Comparison of ENCODE assay signal across 23 cellular contexts in the genomic region with DNA sequence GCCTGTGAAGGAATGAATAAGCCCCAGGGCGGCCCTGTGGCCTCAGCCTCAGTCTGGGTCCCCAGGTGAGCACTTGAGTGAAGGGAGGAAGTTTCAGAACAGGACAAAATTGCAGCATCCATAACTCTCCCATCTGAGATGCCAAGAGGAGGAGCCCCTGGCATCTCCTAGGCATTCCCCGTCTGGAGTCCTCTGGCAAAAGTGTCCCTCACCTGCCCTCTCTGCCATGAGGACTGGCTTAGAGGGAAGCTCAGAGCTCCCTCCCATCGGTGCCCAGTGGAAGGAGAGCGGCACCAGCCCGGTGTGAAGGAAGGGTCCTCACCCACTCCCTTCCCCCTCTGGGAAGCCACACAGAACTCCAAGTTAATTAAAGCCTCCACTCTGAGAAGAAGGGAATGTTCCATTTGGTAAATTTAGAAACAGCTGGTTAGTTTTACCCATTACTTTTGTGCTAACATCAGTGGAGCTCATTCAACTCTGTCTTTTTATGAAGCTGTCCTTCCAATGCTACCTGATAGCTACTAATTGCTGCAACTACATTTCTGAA.
"Had no signal": no experiment of that assay in that cellular context is flagged by ENCODE, and none has a peak within 500 bp of the region (broad histone marks: within the 10 kb centered on the region; RNA-seq: fewer than 3 reads in every experiment).

No MANE protein-coding gene starts in this region.

- H3K36me3 Mint-ChIP-seq: activated CD4-positive, alpha-beta memory T cell treated with anti-CD3 and anti-CD28 coated beads for 36 hours; activated naive CD8-positive, alpha-beta T cell had no signal

- H3K4me1 Mint-ChIP-seq: activated CD4-positive, alpha-beta T cell treated with anti-CD3 and anti-CD28 coated beads, Interleukin-2, amount 10 ng/mL, durations not matched to agents 7 days and 5 days; activated T-helper 17 cell treated with anti-CD3 and anti-CD28 coated beads, Interleukin-2, amount 50 U/mL, for 72 hours had no signal

- H3K36me3 ChIP-seq: brain microvascular endothelial cell, cardiac muscle cell had no signal

- H3K27ac Mint-ChIP-seq: activated CD4-positive, alpha-beta memory T cell treated with anti-CD3 and anti-CD28 coated beads for 36 hours; activated CD4-positive, alpha-beta T cell treated with anti-CD3 and anti-CD28 coated beads, Interleukin-2, amount 10 ng/mL, durations not matched to agents 7 days and 5 days; activated naive CD4-positive, alpha-beta T cell treated with anti-CD3 and anti-CD28 coated beads for 36 hours; activated naive CD8-positive, alpha-beta T cell; activated T-helper 17 cell treated with anti-CD3 and anti-CD28 coated beads, Interleukin-2, amount 50 U/mL, for 72 hours had no signal

- ATAC-seq: activated T-helper 17 cell treated with anti-CD3 and anti-CD28 coated beads, Interleukin-2, amount 50 U/mL, for 72 hours had no signal

- H3K27ac ChIP-seq: brain microvascular endothelial cell, cardiac muscle cell, SK-N-MC, VCaP had no signal

- H3K4me3 ChIP-seq: cardiac muscle cell, SK-N-MC had no signal

- H3K27me3 Mint-ChIP-seq: activated CD4-positive, alpha-beta memory T cell treated with anti-CD3 and anti-CD28 coated beads for 36 hours; activated naive CD8-positive, alpha-beta T cell had no signal

- H3K27me3 ChIP-seq: brain microvascular endothelial cell, cardiac muscle cell had no signal

- H3K9me3 Mint-ChIP-seq: activated CD4-positive, alpha-beta memory T cell treated with anti-CD3 and anti-CD28 coated beads for 36 hours; activated CD4-positive, alpha-beta T cell treated with anti-CD3 and anti-CD28 coated beads, Interleukin-2, amount 10 ng/mL, durations not matched to agents 7 days and 5 days; activated naive CD4-positive, alpha-beta T cell treated with anti-CD3 and anti-CD28 coated beads for 36 hours; activated T-helper 17 cell treated with anti-CD3 and anti-CD28 coated beads, Interleukin-2, amount 50 U/mL, for 72 hours had no signal

- H3K4me3 Mint-ChIP-seq: activated CD4-positive, alpha-beta memory T cell treated with anti-CD3 and anti-CD28 coated beads for 36 hours; activated CD4-positive, alpha-beta T cell treated with anti-CD3 and anti-CD28 coated beads, Interleukin-2, amount 10 ng/mL, durations not matched to agents 7 days and 5 days; activated naive CD4-positive, alpha-beta T cell treated with anti-CD3 and anti-CD28 coated beads for 36 hours; activated naive CD8-positive, alpha-beta T cell; activated T-helper 17 cell treated with anti-CD3 and anti-CD28 coated beads, Interleukin-2, amount 50 U/mL, for 72 hours had no signal

- DNase-seq: activated CD4-positive, alpha-beta memory T cell treated with anti-CD3 and anti-CD28 coated beads for 36 hours; activated CD4-positive, alpha-beta T cell treated with anti-CD3 and anti-CD28 coated beads, Interleukin-2, amount 10 ng/mL, durations not matched to agents 7 days and 5 days; activated CD4-positive, CD25-positive, alpha-beta regulatory T cell; activated CD8-positive, alpha-beta memory T cell treated with anti-CD3 and anti-CD28 coated beads for 24 hours; activated gamma-delta T cell; activated naive CD4-positive, alpha-beta T cell treated with anti-CD3 and anti-CD28 coated beads for 36 hours; activated T-cell treated with anti-CD3 and anti-CD28 coated beads for 4 hours; activated T-cell treated with anti-CD3 and anti-CD28 coated beads, Interleukin-2, amount 50 U/mL, for 48 hours; amygdala; brain microvascular endothelial cell; KG1; NCI-H1417; NCI-H187; NCI-H2081; NCI-H2227 treated with DMSO at 0.1 percent for 48 hours; NCI-H524 treated with DMSO at 0.1 percent for 48 hours; NCI-H774; T-helper 1 cell had no signal
